9 cellular contexts compared by ENCODE assay signal in the genomic region with DNA sequence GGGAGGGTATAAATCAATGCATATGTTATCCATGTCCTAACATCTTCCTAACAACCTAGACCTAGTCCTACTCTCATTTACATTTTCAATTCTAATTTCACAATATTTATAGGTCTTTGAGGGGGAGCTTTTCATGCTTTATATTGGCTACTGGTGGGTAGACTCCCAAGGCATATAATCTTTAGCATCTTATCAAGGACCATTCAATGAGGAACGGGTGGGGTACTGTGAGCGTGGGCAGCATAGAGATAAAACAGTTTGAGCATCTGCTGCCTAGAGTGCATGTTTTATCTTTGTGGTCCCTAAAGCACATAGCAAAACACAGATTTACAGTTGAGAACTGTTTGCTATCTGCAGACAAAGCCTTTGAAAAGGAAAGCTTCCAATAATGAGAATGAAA.
"Had no signal": no experiment of that assay in that cellular context is flagged by ENCODE, and none has a peak within 500 bp of the region (broad histone marks: within the 10 kb centered on the region; RNA-seq: fewer than 3 reads in every experiment).

No MANE protein-coding gene starts in this region.

- H3K9me3 ChIP-seq: HAP-1 had no signal

- H2AFZ ChIP-seq: GM23248, GM23338 had no signal

- H3K9ac ChIP-seq: GM23248 had no signal

- DNase-seq: GM23248, GOT3, H7, H9, HCEC 1CT, HFFc6 had no signal

- H3K27ac ChIP-seq: GM23248 had no signal

- H3K4me2 ChIP-seq: GM23338 had no signal

- H3K4me1 ChIP-seq: HAP-1 had no signal

- ATAC-seq: GM23338, HCT116 had no signal

- H3K36me3 ChIP-seq: HAP-1 had no signal

- H3K4me3 ChIP-seq: GM23248, GM23338, HAP-1 had no signal
